ENCODE assay signal across 9 cellular contexts in genomic region chr5:88888799-88889164, GRCh38. TPM values are rescaled to one million over a fixed set of nuclear protein-coding genes. Genes with fewer than 3 reads are reported as not detected.
DNase-seq lines count a peak whose midpoint lies in the region; ATAC-seq, FAIRE-seq and TF ChIP-seq lines count a peak whose summit lies in the region.
"Had no signal": no experiment of that assay in that cellular context is flagged by ENCODE, and none has a peak within 500 bp of the region (broad histone marks: within the 10 kb centered on the region; RNA-seq: fewer than 3 reads in every experiment).

No MANE protein-coding gene starts in this region.

- no peaks in the 10 kb centered on the region for H3K79me2 ChIP-seq in HepG2 (ENCODE audit: insufficient read depth, low read length)

- no peak for FAIRE-seq in HepG2 (lab: Jason Lieb, UNC)

- peaks cover 44% of the 10 kb centered on the region for H3K4me1 Mint-ChIP-seq in brain

- H4K20me1 ChIP-seq in HepG2 (ENCODE audit: insufficient read depth, low read length): no peaks in the 10 kb centered on the region

- H3K9me3 ChIP-seq in liver (ENCODE audit: control insufficient read depth in 4 of 4, low read length in 3 of 4) (no peaks in the 10 kb centered on the region), HepG2 (ENCODE audit: low read length) (no peaks in the 10 kb centered on the region), mucosa of rectum (ENCODE audit: control insufficient read depth in 2 of 2, low read length in 2 of 2) (no peaks in the 10 kb centered on the region), aorta (ENCODE audit: control insufficient read depth, low read length) (no peaks in the 10 kb centered on the region)

- POLR2A ChIA-PET in HepG2 (lab: Yijun Ruan, JAX): no interaction called here

- H3K4me3 ChIP-seq in liver (ENCODE audit: low read depth in 1 of 3, low read length in 3 of 3) (peak overlapping the region; percentile 12 to 54 (median 47)), HepG2 (replicated peaks in 1 of 3; ENCODE audit: insufficient read depth in 1 of 3, low read depth in 2 of 3, low read length in 3 of 3) (no peak overlapping the region), mucosa of rectum (ENCODE audit: low read length in 2 of 2) (peak overlapping the region; percentile 72 to 79), aorta (ENCODE audit: low read length in 2 of 2) (peak overlapping the region; percentile 46 to 78)

- H3K27ac ChIP-seq in liver (ENCODE audit: low read depth in 1 of 2, low read length in 2 of 2) (peak overlapping the region; percentile 63 to 75), HepG2 (ENCODE audit: extremely low read length, insufficient read depth, low read length) (no peak overlapping the region), mucosa of rectum (ENCODE audit: low read depth in 2 of 2, low read length in 2 of 2) (peak overlapping the region; percentile 62 to 79), aorta (ENCODE audit: low read depth in 1 of 2, low read length in 2 of 2) (peak overlapping the region; percentile 86 to 89)

- H3K4me1 ChIP-seq in liver (ENCODE audit: control insufficient read depth in 4 of 4, insufficient read depth in 4 of 4, low read length in 3 of 4): peaks cover 3 to 9% (median 7%) of the 10 kb centered on the region in 4 donors
- H3K4me1 ChIP-seq in HepG2 (ENCODE audit: insufficient read depth, low read length): 0 out of 2 replicates have a peak, but pooled peaks cover 4% of the 10 kb centered on the region
- peaks cover 4 to 6% of the 10 kb centered on the region in 2 donors for H3K4me1 ChIP-seq in mucosa of rectum (ENCODE audit: control insufficient read depth in 2 of 2, insufficient read depth in 2 of 2, low read length in 2 of 2)
- peaks cover 0 to 1% of the 10 kb centered on the region in 2 donors for H3K4me1 ChIP-seq in aorta (ENCODE audit: control insufficient read depth in 1 of 2, insufficient read depth in 2 of 2, low read length in 2 of 2)

- TF ChIP-seq CTCF in liver (IDR thresholded peaks at IDR 0.05; ENCODE audit: low read depth, low read length, missing input control) (no peak), HepG2 (CRISPR knock-in tag; IDR thresholded peaks at IDR 0.05) (no peak), brain (conservative IDR thresholded peaks at IDR 0.05) (no peak)

- TF ChIP-seq EP300 in HepG2 (IDR thresholded peaks at IDR 0.05; ENCODE audit: low read depth in 2 of 2, low read length in 2 of 2) (no peak), HepG2 (CRISPR knock-in tag; IDR thresholded peaks at IDR 0.05; ENCODE audit: borderline replicate concordance) (no peak)

- peaks cover 46% of the 10 kb centered on the region for H3K27me3 Mint-ChIP-seq in brain

- TF ChIP-seq RAD21 in liver (IDR thresholded peaks at IDR 0.05): no peak
- no peak for TF ChIP-seq RAD21 in HepG2 (CRISPR knock-in tag; IDR thresholded peaks at IDR 0.05)

- WGBS in liver: 20% methylated on average over 7 of the region's 7 CpGs
- 33% methylated on average over 7 of the region's 7 CpGs for WGBS in HepG2 (ENCODE audit: low lambda C conversion rate)
- WGBS in aorta, 2 donors: 2 to 3% methylated on average over 7 of the region's 7 CpGs

- no peak for TF ChIP-seq POLR2A in HepG2 (IDR thresholded peaks at IDR 0.05; ENCODE audit: insufficient read depth in 1 of 2, low read depth in 2 of 2, low read length in 2 of 2)

- DNase-seq in HepG2 (ENCODE audit: low spot score): no peak
- DNase-seq in aorta: no peak
- DNase-seq in hepatic stellate cell (ENCODE audit: low spot score): no peak
- no peak for DNase-seq in AG08395 (ENCODE audit: low spot score)
- DNase-seq: T-helper 2 cell had no signal

- BruUV-seq in HepG2 (replicated peaks; lab: Mats Ljungman, UMichigan): no TSS peak

- ATAC-seq in HepG2: no peak
- no peak for ATAC-seq in aorta (ENCODE audit: low FRiP score)
- no peak for ATAC-seq in HG03139 (IDR thresholded peaks at IDR 0.05; ENCODE audit: unreplicated experiment)

- H3K36me3 Mint-ChIP-seq in brain: no peaks in the 10 kb centered on the region

- H3K27me3 ChIP-seq in liver (ENCODE audit: control insufficient read depth in 4 of 4, insufficient read depth in 4 of 4, low read length in 3 of 4) (peaks cover 0 to 5% (median 0%) of the 10 kb centered on the region in 4 donors), HepG2 (ENCODE audit: control insufficient read depth in 1 of 2, insufficient read depth in 2 of 2, low read length in 2 of 2) (peaks cover 0 to 13% of the 10 kb centered on the region in 2 experiments; a peak in 3 of 5 replicates), mucosa of rectum (ENCODE audit: control insufficient read depth in 2 of 2, insufficient read depth in 2 of 2, low read length in 2 of 2) (peaks cover 2 to 3% of the 10 kb centered on the region in 2 donors), aorta (ENCODE audit: control insufficient read depth in 1 of 2, insufficient read depth in 2 of 2, low read length in 1 of 2) (no peaks in the 10 kb centered on the region)

- no peak overlapping the region for H3K4me2 ChIP-seq in HepG2 (ENCODE audit: low read depth, low read length)

- in situ Hi-C loops in HepG2 (cut with HindIII; ENCODE audit: extremely low pct_ligation_motif_present, low pct_unique_long_range_greater_than_20kb): no loop called here

- H3K36me3 ChIP-seq in liver (ENCODE audit: control insufficient read depth in 4 of 4, insufficient read depth in 3 of 4, low read depth in 1 of 4, low read length in 3 of 4) (no peaks in the 10 kb centered on the region), HepG2 (replicated peaks in 1 of 2; ENCODE audit: control insufficient read depth in 1 of 2, insufficient read depth in 2 of 2, low read length in 2 of 2) (no peaks in the 10 kb centered on the region), mucosa of rectum (ENCODE audit: control insufficient read depth in 2 of 2, insufficient read depth in 2 of 2, low read length in 2 of 2) (no peaks in the 10 kb centered on the region), aorta (ENCODE audit: control insufficient read depth in 1 of 2, insufficient read depth in 2 of 2, low read length in 1 of 2) (no peaks in the 10 kb centered on the region)

- H3K9me3 Mint-ChIP-seq in brain: peaks cover 0 to 2% (median 0%) of the 10 kb centered on the region in 5 experiments

- H3K4me3 Mint-ChIP-seq in brain: peak overlapping the region; percentile 87 to 95 (median 91)

- intact Hi-C loops in HepG2 (cut with micrococcal nuclease; ENCODE audit: unreplicated experiment) (no loop called here), aorta (cut with DNase I) (loop anchor here (5.0 to 10.0 kb wide), 7 partner anchors 74 to 1376 kb away; no protein-coding TSS in a partner anchor)

- no peak overlapping the region for H2AFZ ChIP-seq in HepG2 (ENCODE audit: low read length)

- H3K27ac Mint-ChIP-seq in brain: peak overlapping the region in 4 of 5 experiments; percentile 32 to 96 (median 48)

- H3K9ac ChIP-seq in liver (ENCODE audit: low read depth in 1 of 2, low read length in 2 of 2) (no peak overlapping the region), HepG2 (ENCODE audit: insufficient read depth, low read depth, low read length) (no peak overlapping the region), mucosa of rectum (ENCODE audit: low read depth in 1 of 2, low read length in 2 of 2) (peak overlapping the region in 1 of 2 donors; percentile 70)

- CTCF ChIA-PET in HepG2 (lab: Yijun Ruan, JAX; ENCODE audit: low intra/inter-chr PET ratio, low total read pairs): no interaction called here

TF ChIP-seq in liver, 16 proteins besides CTCF, POLR2A, EP300 and RAD21 (continues in another document):
- TF ChIP-seq YY1 (IDR thresholded peaks at IDR 0.05): no peak
- TF ChIP-seq MAX (IDR thresholded peaks at IDR 0.05): no peak
- no peak for TF ChIP-seq GABPA (IDR thresholded peaks at IDR 0.05 in 1 of 2, conservative IDR thresholded peaks at IDR 0.05 in 1 of 2)
- TF ChIP-seq TAF1 (conservative IDR thresholded peaks at IDR 0.05): no peak

TF ChIP-seq in HepG2, 621 proteins besides CTCF, POLR2A, EP300 and RAD21 (continues in another document):
- TF ChIP-seq ZNF660 (CRISPR knock-in tag; IDR thresholded peaks at IDR 0.05; ENCODE audit: borderline replicate concordance, low read depth) (no peak), ATF5 (CRISPR knock-in tag; IDR thresholded peaks at IDR 0.05; ENCODE audit: low read depth) (no peak), KLF15 (CRISPR knock-in tag; IDR thresholded peaks at IDR 0.05; ENCODE audit: borderline replicate concordance) (no peak)

RNA-seq across cellular contexts. Expression of gene MEF2C, which starts 5.8 kb away (rescaled TPM):
- 10 to 100 TPM in 1 of 2 donors, 1 to 10 TPM in 1; 9.5 to 15.9 TPM for total RNA-seq in liver
- polyA plus RNA-seq in liver: 10 to 100 TPM in 1 of 2 donors, 1 to 10 TPM in 1; 2.8 to 10.8 TPM
- 0.02 TPM in 1 of 2 replicates, not detected in the other for total RNA-seq in HepG2 (2016; rRNA removed; fragmentation: Illumina TruSeq; extraction: Trizol)
- not detected in 2 replicates for total RNA-seq in HepG2 (2016; cell fraction: cytosol; rRNA removed; fragmentation: Illumina TruSeq; extraction: Trizol; ENCODE audit: low read depth)
- 0.04 TPM in 1 of 2 replicates, not detected in the other for total RNA-seq in HepG2 (2016; cell fraction: insoluble cytoplasmic fraction; rRNA removed; fragmentation: Illumina TruSeq; extraction: Trizol)
- not detected in 2 replicates for total RNA-seq in HepG2 (2016; cell fraction: membrane; rRNA removed; fragmentation: Illumina TruSeq; extraction: Trizol)
- 0.09 and 0.16 TPM in 2 replicates for total RNA-seq in HepG2 (2016; cell fraction: nucleus; rRNA removed; fragmentation: Illumina TruSeq; extraction: Trizol)
- 0.01 TPM in 1 of 2 replicates, not detected in the other for polyA plus RNA-seq in HepG2 (2011; rRNA removed)
- polyA plus RNA-seq in HepG2 (2011; cell fraction: cytosol; rRNA removed): 0.03 TPM in 1 of 2 replicates, not detected in the other
- polyA plus RNA-seq in HepG2 (2011; cell fraction: nucleus; rRNA removed): 0.14 TPM in 1 of 2 replicates, not detected in the other
- not detected in 2 replicates for polyA plus RNA-seq in HepG2 (2012)
- polyA plus RNA-seq in HepG2 (2016; cell fraction: cytosol; fragmentation: Illumina TruSeq; extraction: Trizol; ENCODE audit: low read depth): not detected in 2 replicates
- not detected in 2 replicates for polyA plus RNA-seq in HepG2 (2016; cell fraction: insoluble cytoplasmic fraction; fragmentation: Illumina TruSeq; extraction: Trizol; ENCODE audit: low read depth)
- polyA plus RNA-seq in HepG2 (2016; cell fraction: membrane; fragmentation: Illumina TruSeq; extraction: Trizol; ENCODE audit: low read depth): not detected in 2 replicates
- polyA plus RNA-seq in HepG2 (2016; cell fraction: nucleus; fragmentation: Illumina TruSeq; extraction: Trizol; ENCODE audit: insufficient read depth, low read depth): 0.11 and 0.12 TPM in 2 replicates
- 0.02 and 0.61 TPM in 2 replicates for polyA minus RNA-seq in HepG2 (2011; rRNA and poly(A)+ RNA removed; ENCODE audit: low replicate concordance)
- not detected in 2 replicates for polyA minus RNA-seq in HepG2 (2011; cell fraction: cytosol; rRNA and poly(A)+ RNA removed)
- 0.13 and 0.25 TPM in 2 replicates for polyA minus RNA-seq in HepG2 (2011; cell fraction: nucleus; rRNA and poly(A)+ RNA removed)
- 9.8 TPM for polyA plus RNA-seq in brain (ENCODE audit: insufficient read depth, low read depth, low replicate concordance)
- 100 to 1,000 TPM; 137 to 186 TPM for total RNA-seq in aorta
- polyA plus RNA-seq in aorta: 10 to 100 TPM; 22.0 to 23.7 TPM

Comparison
In these comparisons a context has a peak if more than half of its experiments do, and no peak if none do; other contexts are left out.
1. H3K4me3 ChIP-seq: peak in liver (3 of 3), mucosa of rectum (2 of 2) and aorta (2 of 2); none in HepG2 (0 of 3).